ENCODE assay signal across 16 cellular contexts in the genomic region with DNA sequence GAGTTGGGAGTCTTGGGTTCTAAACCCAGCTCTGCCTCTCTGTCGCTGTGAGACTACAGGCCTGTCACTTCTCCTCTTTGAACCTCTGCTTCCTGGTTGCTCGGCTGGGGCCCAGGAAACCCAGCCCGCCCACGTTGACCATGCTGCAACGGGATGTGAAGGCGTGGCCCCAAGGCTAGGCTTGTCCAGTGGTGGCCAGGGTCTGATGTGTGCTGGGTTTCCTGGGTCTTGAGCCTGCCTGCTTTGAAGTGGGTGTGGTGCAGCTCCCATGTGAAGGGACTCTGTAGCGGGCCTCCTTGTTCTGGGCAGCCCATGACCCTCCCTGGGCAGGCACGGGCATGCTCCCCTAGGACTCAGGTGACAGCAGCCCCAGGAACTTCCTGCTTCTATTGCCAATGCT.
DNase-seq lines count a peak whose midpoint lies in the region; ATAC-seq and TF ChIP-seq lines count a peak whose summit lies in the region.
"Had no signal": no experiment of that assay in that cellular context is flagged by ENCODE, and none has a peak within 500 bp of the region (broad histone marks: within the 10 kb centered on the region; RNA-seq: fewer than 3 reads in every experiment).

No MANE protein-coding gene starts in this region.

- no peak overlapping the region for H3K27ac Mint-ChIP-seq in Calu3 (ENCODE audit: unreplicated experiment)
- no peak overlapping the region for H3K27ac Mint-ChIP-seq in activated naive CD8-positive, alpha-beta T cell treated with anti-CD3 and anti-CD28 coated beads, Interleukin-2, amount 50 U/mL, for 24 hours
- H3K27ac Mint-ChIP-seq: activated naive CD8-positive, alpha-beta T cell; stimulated activated naive CD8-positive, alpha-beta T cell treated with anti-CD3 and anti-CD28 coated beads, Interleukin-15, Interleukin-2, amounts not matched to agents 100 ng/mL and 50 ng/mL, for 24 hours had no signal

- H3K4me1 ChIP-seq in mucosa of descending colon (ENCODE audit: low read depth): no peaks in the 10 kb centered on the region
- H3K4me1 ChIP-seq: BLaER1 had no signal

- no TSS peak for BruUV-seq in Calu3 (replicated peaks; lab: Mats Ljungman, UMichigan)

- peaks cover 48% of the 10 kb centered on the region for H3K27me3 Mint-ChIP-seq in Calu3 (ENCODE audit: unreplicated experiment)
- no peaks in the 10 kb centered on the region for H3K27me3 Mint-ChIP-seq in activated naive CD8-positive, alpha-beta T cell treated with anti-CD3 and anti-CD28 coated beads, Interleukin-2, amount 50 U/mL, for 24 hours
- H3K27me3 Mint-ChIP-seq: activated naive CD8-positive, alpha-beta T cell; stimulated activated naive CD8-positive, alpha-beta T cell treated with anti-CD3 and anti-CD28 coated beads, Interleukin-15, Interleukin-2, amounts not matched to agents 100 ng/mL and 50 ng/mL, for 24 hours had no signal

- no peaks in the 10 kb centered on the region for H3K36me3 Mint-ChIP-seq in Calu3 (ENCODE audit: insufficient read depth, unreplicated experiment)
- no peaks in the 10 kb centered on the region for H3K36me3 Mint-ChIP-seq in activated naive CD8-positive, alpha-beta T cell treated with anti-CD3 and anti-CD28 coated beads, Interleukin-2, amount 50 U/mL, for 24 hours (ENCODE audit: low read depth)
- H3K36me3 Mint-ChIP-seq: activated naive CD8-positive, alpha-beta T cell had no signal

- no peaks in the 10 kb centered on the region for H3K9me3 ChIP-seq in mucosa of descending colon
- H3K9me3 ChIP-seq: BLaER1 had no signal

- H3K36me3 ChIP-seq in mucosa of descending colon (ENCODE audit: low read depth): no peaks in the 10 kb centered on the region
- H3K36me3 ChIP-seq: WERI-Rb-1 had no signal

- ATAC-seq in HG02885 (IDR thresholded peaks at IDR 0.05; ENCODE audit: poor library complexity, unreplicated experiment): peak; percentile 75
- ATAC-seq in activated naive CD8-positive, alpha-beta T cell treated with anti-CD3 and anti-CD28 coated beads, Interleukin-2, amount 50 U/mL, for 24 hours: no peak
- ATAC-seq in mucosa of descending colon: peak; percentile 44
- no peak for ATAC-seq in GM18909 (IDR thresholded peaks at IDR 0.05; ENCODE audit: poor library complexity, unreplicated experiment)

- peaks cover 7% of the 10 kb centered on the region for H3K4me1 Mint-ChIP-seq in Calu3 (ENCODE audit: low read depth, unreplicated experiment)
- peaks cover 3% of the 10 kb centered on the region for H3K4me1 Mint-ChIP-seq in activated naive CD8-positive, alpha-beta T cell treated with anti-CD3 and anti-CD28 coated beads, Interleukin-2, amount 50 U/mL, for 24 hours

- H3K9me3 Mint-ChIP-seq in Calu3 (ENCODE audit: low read depth, unreplicated experiment): no peaks in the 10 kb centered on the region
- no peaks in the 10 kb centered on the region for H3K9me3 Mint-ChIP-seq in activated naive CD8-positive, alpha-beta T cell treated with anti-CD3 and anti-CD28 coated beads, Interleukin-2, amount 50 U/mL, for 24 hours
- H3K9me3 Mint-ChIP-seq: stimulated activated naive CD8-positive, alpha-beta T cell treated with anti-CD3 and anti-CD28 coated beads, Interleukin-15, Interleukin-2, amounts not matched to agents 100 ng/mL and 50 ng/mL, for 24 hours had no signal

- intact Hi-C loops in Calu3 (cut with micrococcal nuclease; ENCODE audit: unreplicated experiment): no loop called here
- intact Hi-C loops in mucosa of descending colon (cut with DNase I, micrococcal nuclease): no loop called here

- H3K4me3 ChIP-seq in mucosa of descending colon: no peak overlapping the region
- H3K4me3 ChIP-seq: BLaER1, SK-N-MC had no signal

- no peak overlapping the region for H3K27ac ChIP-seq in caudate nucleus (ENCODE audit: low read depth, low read length)
- H3K27ac ChIP-seq: BLaER1, SK-N-MC, WERI-Rb-1 had no signal

- DNase-seq in Calu3 (peak; percentile 70), mucosa of descending colon (peak in 1 of 3 donors; percentile 17), AML-193 (lab: John Stamatoyannopoulos, UW) (no peak), caudate nucleus (lab: John Stamatoyannopoulos, UW) (no peak), NAMALWA (ENCODE audit: low spot score) (no peak)
- DNase-seq in activated naive CD8-positive, alpha-beta T cell treated with anti-CD3 and anti-CD28 coated beads, Interleukin-2, amount 50 U/mL, for 24 hours: peak; percentile 14
- DNase-seq: GDM1, KG1, NCI-H2081 treated with DMSO at 0.1 percent for 48 hours, WERI-Rb-1 had no signal

- TF ChIP-seq CTCF in Calu3 (IDR thresholded peaks at IDR 0.05; ENCODE audit: unreplicated experiment) (no peak), mucosa of descending colon (IDR thresholded peaks at IDR 0.05) (no peak)

- H3K4me3 Mint-ChIP-seq in Calu3 (ENCODE audit: low read depth, unreplicated experiment): no peak overlapping the region
- no peak overlapping the region for H3K4me3 Mint-ChIP-seq in activated naive CD8-positive, alpha-beta T cell treated with anti-CD3 and anti-CD28 coated beads, Interleukin-2, amount 50 U/mL, for 24 hours
- H3K4me3 Mint-ChIP-seq: activated naive CD8-positive, alpha-beta T cell; stimulated activated naive CD8-positive, alpha-beta T cell treated with anti-CD3 and anti-CD28 coated beads, Interleukin-15, Interleukin-2, amounts not matched to agents 100 ng/mL and 50 ng/mL, for 24 hours had no signal

- CTCF ChIA-PET in Calu3 (lab: Charles Lee): interaction anchor here (0.6 kb wide), 1 partner anchor 55 kb away, joined by 3 read pairs; no protein-coding TSS in a partner anchor

Comparison
In these comparisons a context has a peak if more than half of its experiments do, and no peak if none do; other contexts are left out.
1. DNase-seq: peak in Calu3 (single experiment) and activated naive CD8-positive, alpha-beta T cell treated with anti-CD3 and anti-CD28 coated beads, Interleukin-2, amount 50 U/mL, for 24 hours (single experiment); none in AML-193 (0 of 2), caudate nucleus (0 of 61) and NAMALWA (single experiment).
2. ATAC-seq: peak in HG02885 (single experiment) and mucosa of descending colon (single experiment); none in activated naive CD8-positive, alpha-beta T cell treated with anti-CD3 and anti-CD28 coated beads, Interleukin-2, amount 50 U/mL, for 24 hours (single experiment) and GM18909 (single experiment).